ENCODE assay signal across 8 cellular contexts in genomic region chr6:132218063-132218696, GRCh38.
DNase-seq lines count a peak whose midpoint lies in the region; ATAC-seq and TF ChIP-seq lines count a peak whose summit lies in the region.

No MANE protein-coding gene starts in this region.

- ATAC-seq in HG03159 (IDR thresholded peaks at IDR 0.05; ENCODE audit: unreplicated experiment) (peak; percentile 65), GM19467 (IDR thresholded peaks at IDR 0.05; ENCODE audit: unreplicated experiment) (no peak), HG02970 (IDR thresholded peaks at IDR 0.05; ENCODE audit: low FRiP score, unreplicated experiment) (no peak)

- 0 out of 2 replicates have a peak, but pooled peaks cover 3% of the 10 kb centered on the region for H3K27me3 ChIP-seq in BE2C

- no peaks in the 10 kb centered on the region for H3K9me3 ChIP-seq in BE2C

- DNase-seq in BE2C (no peak), inferior parietal cortex (ENCODE audit: extremely low spot score) (peak; percentile 18), NCI-H1436 (lab: John Stamatoyannopoulos, UW) (no peak), H4 (ENCODE audit: low spot score) (no peak)

- no peaks in the 10 kb centered on the region for H3K4me1 ChIP-seq in BE2C

- H3K4me3 ChIP-seq in BE2C (ENCODE audit: low read depth, low read length), result no peak overlapping the region

- H3K27ac ChIP-seq in VCaP, result no peak overlapping the region

- H3K36me3 ChIP-seq in BE2C, result no peaks in the 10 kb centered on the region

- peak; percentile 49 for TF ChIP-seq CTCF in BE2C (IDR thresholded peaks at IDR 0.05; ENCODE audit: low read depth, low read length)
- peak; percentile 77 for TF ChIP-seq CTCF in VCaP (conservative IDR thresholded peaks at IDR 0.05)
